34 cellular contexts compared by ENCODE assay signal in genomic region chr22:19789828-19790227, GRCh38. TPM values are rescaled to one million over a fixed set of nuclear protein-coding genes. Genes with fewer than 3 reads are reported as not detected.
"Had no signal": no experiment of that assay in that cellular context is flagged by ENCODE, and none has a peak within 500 bp of the region (broad histone marks: within the 10 kb centered on the region; RNA-seq: fewer than 3 reads in every experiment).

No MANE protein-coding gene starts in this region.

- H3K27me3 ChIP-seq: adrenal gland, ascending aorta, body of pancreas, brain microvascular endothelial cell, breast epithelium, cardiac muscle cell had no signal

- H3K9me3 ChIP-seq: adrenal gland, body of pancreas had no signal

- ATAC-seq: activated naive CD4-positive, alpha-beta T cell treated with anti-CD3 and anti-CD28 coated beads, Interleukin-2, amount 50 U/mL, for 72 hours; activated naive CD8-positive, alpha-beta T cell treated with anti-CD3 and anti-CD28 coated beads, Interleukin-2, amount 50 U/mL, for 24 hours; activated T-cell treated with anti-CD3 and anti-CD28 coated beads, Interleukin-2, amount 50 U/mL, for 4 hours; activated T-cell treated with anti-CD3 and anti-CD28 coated beads, Interleukin-2, amount 50 U/mL, for 72 hours; activated T-helper 17 cell treated with anti-CD3 and anti-CD28 coated beads, Interleukin-2, amount 50 U/mL, for 72 hours; body of pancreas had no signal

- FAIRE-seq: astrocyte, bronchial epithelial cell had no signal

- H3K4me3 ChIP-seq: adrenal gland, ascending aorta, body of pancreas, breast epithelium, cardiac muscle cell had no signal

- H3K36me3 ChIP-seq: adrenal gland, brain microvascular endothelial cell, breast epithelium, cardiac muscle cell had no signal

- H3K4me1 ChIP-seq: adrenal gland, ascending aorta, body of pancreas, breast epithelium had no signal

- DNase-seq: activated effector memory CD4-positive, alpha-beta T cell treated with anti-CD3 and anti-CD28 coated beads, Interleukin-2, amount 50 U/mL, for 16 hours; activated effector memory CD4-positive, alpha-beta T cell treated with Interleukin-2 at 50 U/mL for 16 hours; activated gamma-delta T cell; activated gamma-delta T cell treated with Interleukin-2 at 50 U/mL for 16 hours; activated naive CD4-positive, alpha-beta T cell; activated naive CD4-positive, alpha-beta T cell treated with anti-CD3 and anti-CD28 coated beads for 36 hours; activated naive CD4-positive, alpha-beta T cell treated with anti-CD3 and anti-CD28 coated beads, Interleukin-2, amount 10 ng/mL, durations not matched to agents 7 days and 5 days; activated naive CD4-positive, alpha-beta T cell treated with anti-CD3 and anti-CD28 coated beads, Interleukin-2, amount 50 U/mL, for 16 hours; activated naive CD4-positive, alpha-beta T cell treated with Interleukin-2 at 50 U/mL for 16 hours; activated naive CD8-positive, alpha-beta T cell treated with anti-CD3 and anti-CD28 coated beads for 36 hours; activated naive CD8-positive, alpha-beta T cell treated with anti-CD3 and anti-CD28 coated beads, Interleukin-2, amount 10 ng/mL, durations not matched to agents 7 days and 5 days; activated naive CD8-positive, alpha-beta T cell treated with anti-CD3 and anti-CD28 coated beads, Interleukin-2, amount 50 U/mL, for 24 hours; activated T-cell treated with anti-CD3 and anti-CD28 coated beads, Interleukin-2, amount 50 U/mL, for 1 hour; activated T-cell treated with anti-CD3 and anti-CD28 coated beads, Interleukin-2, amount 50 U/mL, for 24 hours; activated T-cell treated with anti-CD3 and anti-CD28 coated beads, Interleukin-2, amount 50 U/mL, for 4 hours; activated T-cell treated with anti-CD3 and anti-CD28 coated beads, Interleukin-2, amount 50 U/mL, for 48 hours; activated T-cell treated with anti-CD3 and anti-CD28 coated beads, Interleukin-2, amount 50 U/mL, for 72 hours; adrenal gland; amniotic stem cell; amygdala; anterior cingulate cortex; body of pancreas; brain microvascular endothelial cell; caudate nucleus; central memory CD4-positive, alpha-beta T cell; cerebellar nuclear complex had no signal

- H3K27ac ChIP-seq: adrenal gland, ascending aorta, body of pancreas, brain microvascular endothelial cell, breast epithelium, cardiac muscle cell had no signal

RNA-seq across cellular contexts. Expression of gene TBX1, which starts 29.2 kb away (rescaled TPM):
- total RNA-seq: activated naive CD4-positive, alpha-beta T cell treated with anti-CD3 and anti-CD28 coated beads for 36 hours; activated naive CD4-positive, alpha-beta T cell treated with anti-CD3 and anti-CD28 coated beads, Interleukin-2, amount 50 U/mL, for 72 hours; activated naive CD8-positive, alpha-beta T cell treated with anti-CD3 and anti-CD28 coated beads for 36 hours; activated T-cell treated with anti-CD3 and anti-CD28 coated beads, Interleukin-2, amount 50 U/mL, for 4 hours; activated T-helper 17 cell treated with anti-CD3 and anti-CD28 coated beads, Interleukin-2, amount 50 U/mL, for 72 hours; ascending aorta; chondrocyte had no signal
